ENCODE assay signal across 27 cellular contexts in genomic region chr12:52300796-52301691, GRCh38. TPM values are rescaled to one million over a fixed set of nuclear protein-coding genes. Genes with fewer than 3 reads are reported as not detected.
DNase-seq lines count a peak whose midpoint lies in the region; ATAC-seq and TF ChIP-seq lines count a peak whose summit lies in the region.
"Had no signal": no experiment of that assay in that cellular context is flagged by ENCODE, and none has a peak within 500 bp of the region (broad histone marks: within the 10 kb centered on the region; RNA-seq: fewer than 3 reads in every experiment).

No MANE protein-coding gene starts in this region.

- H3K9me3 ChIP-seq in breast epithelium: no peaks in the 10 kb centered on the region
- H3K9me3 ChIP-seq: BLaER1, colonic mucosa, esophagus muscularis mucosa, gastroesophageal sphincter, upper lobe of left lung had no signal

- no peak overlapping the region for H3K4me3 Mint-ChIP-seq in activated naive CD4-positive, alpha-beta T cell treated with anti-CD3 and anti-CD28 coated beads, Interleukin-2, amount 10 ng/mL, durations not matched to agents 7 days and 5 days
- H3K4me3 Mint-ChIP-seq: effector memory CD8-positive, alpha-beta T cell had no signal

- no peak overlapping the region for H3K4me3 ChIP-seq in breast epithelium
- H3K4me3 ChIP-seq: BLaER1, colonic mucosa, esophagus muscularis mucosa, gastroesophageal sphincter, upper lobe of left lung had no signal

- no peak for TF ChIP-seq POLR2A in breast epithelium (IDR thresholded peaks at IDR 0.05)

- intact Hi-C loops in sciatic nerve (cut with DNase I) (no loop called here), breast epithelium (cut with DNase I; ENCODE audit: low total_unique reads) (no loop called here)

- no peaks in the 10 kb centered on the region for H3K4me1 ChIP-seq in breast epithelium
- H3K4me1 ChIP-seq: colonic mucosa, esophagus muscularis mucosa, gastroesophageal sphincter, upper lobe of left lung had no signal

- H3K27ac ChIP-seq in breast epithelium: no peak overlapping the region
- H3K27ac ChIP-seq: BLaER1, colonic mucosa, esophagus muscularis mucosa, gastroesophageal sphincter, upper lobe of left lung had no signal

- no peaks in the 10 kb centered on the region for H3K27me3 ChIP-seq in breast epithelium
- H3K27me3 ChIP-seq: BLaER1, colonic mucosa, esophagus muscularis mucosa, upper lobe of left lung had no signal

- H3K27me3 Mint-ChIP-seq in activated naive CD4-positive, alpha-beta T cell treated with anti-CD3 and anti-CD28 coated beads, Interleukin-2, amount 10 ng/mL, durations not matched to agents 7 days and 5 days: peaks cover 52% of the 10 kb centered on the region

- H3K4me1 Mint-ChIP-seq in activated naive CD4-positive, alpha-beta T cell treated with anti-CD3 and anti-CD28 coated beads, Interleukin-2, amount 10 ng/mL, durations not matched to agents 7 days and 5 days: peaks cover 15% of the 10 kb centered on the region

- no peaks in the 10 kb centered on the region for H3K36me3 ChIP-seq in breast epithelium
- H3K36me3 ChIP-seq: BLaER1, colonic mucosa, esophagus muscularis mucosa, gastroesophageal sphincter, upper lobe of left lung had no signal

- DNase-seq in activated naive CD4-positive, alpha-beta T cell treated with anti-CD3 and anti-CD28 coated beads, Interleukin-2, amount 10 ng/mL, durations not matched to agents 7 days and 5 days: peak; percentile 11
- DNase-seq in activated naive CD4-positive, alpha-beta T cell treated with Interleukin-2 at 50 U/mL for 16 hours: no peak
- peak; percentile 69 for DNase-seq in iPS-NIHi7 (ENCODE audit: extremely low spot score)
- DNase-seq in sciatic nerve (ENCODE audit: low spot score): peak; percentile 27
- DNase-seq in OCI-M2 (lab: John Stamatoyannopoulos, UW; ENCODE audit: unreplicated experiment): no peak
- no peak for DNase-seq in activated CD8-positive, alpha-beta memory T cell treated with anti-CD3 and anti-CD28 coated beads, Interleukin-2, amount 50 U/mL, for 4 hours
- no peak for DNase-seq in breast epithelium (ENCODE audit: low spot score in 2 of 2)
- DNase-seq: ACHN; activated CD8-positive, alpha-beta memory T cell treated with anti-CD3 and anti-CD28 coated beads for 24 hours; activated T-cell treated with anti-CD3 and anti-CD28 coated beads, Interleukin-2, amount 50 U/mL, for 48 hours; colonic mucosa; COR-L47; effector memory CD8-positive, alpha-beta T cell; KBM-7; NCI-H748 treated with DMSO at 0.1 percent for 48 hours; occipital lobe; retina; SHP77; stimulated activated CD8-positive, alpha-beta memory T cell treated with anti-CD3 and anti-CD28 coated beads, Interleukin-4, amount 100 ng/mL, for 48 hours had no signal

- H3K27ac Mint-ChIP-seq in activated naive CD4-positive, alpha-beta T cell treated with anti-CD3 and anti-CD28 coated beads, Interleukin-2, amount 10 ng/mL, durations not matched to agents 7 days and 5 days: no peak overlapping the region
- H3K27ac Mint-ChIP-seq: activated naive CD4-positive, alpha-beta T cell treated with anti-CD3 and anti-CD28 coated beads, Interleukin-2, amount 50 U/mL, for 72 hours; effector memory CD8-positive, alpha-beta T cell had no signal

- H3K9me3 Mint-ChIP-seq in activated naive CD4-positive, alpha-beta T cell treated with anti-CD3 and anti-CD28 coated beads, Interleukin-2, amount 10 ng/mL, durations not matched to agents 7 days and 5 days: no peaks in the 10 kb centered on the region
- H3K9me3 Mint-ChIP-seq: activated naive CD4-positive, alpha-beta T cell treated with anti-CD3 and anti-CD28 coated beads, Interleukin-2, amount 50 U/mL, for 72 hours; effector memory CD8-positive, alpha-beta T cell had no signal

- H3K36me3 Mint-ChIP-seq in activated naive CD4-positive, alpha-beta T cell treated with anti-CD3 and anti-CD28 coated beads, Interleukin-2, amount 10 ng/mL, durations not matched to agents 7 days and 5 days: no peaks in the 10 kb centered on the region
- H3K36me3 Mint-ChIP-seq: activated naive CD4-positive, alpha-beta T cell treated with anti-CD3 and anti-CD28 coated beads, Interleukin-2, amount 50 U/mL, for 72 hours had no signal

- no peak for ATAC-seq in sciatic nerve
- ATAC-seq: activated naive CD4-positive, alpha-beta T cell treated with anti-CD3 and anti-CD28 coated beads, Interleukin-2, amount 50 U/mL, for 72 hours; effector memory CD8-positive, alpha-beta T cell; gastroesophageal sphincter had no signal

- TF ChIP-seq CTCF in breast epithelium (IDR thresholded peaks at IDR 0.05): no peak

- CTCF ChIA-PET in activated naive CD4-positive, alpha-beta T cell treated with anti-CD3 and anti-CD28 coated beads, Interleukin-2, amount 10 ng/mL, durations not matched to agents 7 days and 5 days (lab: Charles Lee): no interaction called here

TF ChIP-seq in PFSK-1, 5 proteins besides CTCF, POLR2A, EP300 and RAD21:
- TF ChIP-seq SIN3A (IDR thresholded peaks at IDR 0.05; ENCODE audit: borderline replicate concordance, insufficient read depth, low read length): no peak
- TF ChIP-seq FOXP2 (optimal IDR thresholded peaks at IDR 0.05; ENCODE audit: borderline replicate concordance, extremely low read depth, extremely low read length, insufficient read depth): no peak
- TF ChIP-seq REST (IDR thresholded peaks at IDR 0.05; ENCODE audit: insufficient read depth in 1 of 2, low read depth in 2 of 2, low read length in 2 of 2): peak; percentile 84 to 94
- no peak for TF ChIP-seq TAF1 (IDR thresholded peaks at IDR 0.05; ENCODE audit: borderline replicate concordance, insufficient read depth, low read length)
- TF ChIP-seq POLR2AphosphoS5 (IDR thresholded peaks at IDR 0.05; ENCODE audit: low read depth, low read length): no peak

RNA-seq across cellular contexts. Expression of gene KRT81, which starts 9.7 kb away (rescaled TPM):
- 1.6 TPM for polyA plus RNA-seq in PFSK-1 (2012; ENCODE audit: insufficient read length, low read depth)
- not detected for total RNA-seq in sciatic nerve
- 10 to 100 TPM in 1 of 3 donors, 1 to 10 TPM in 1, not detected in 1; 3.6 to 29.9 TPM for total RNA-seq in breast epithelium
- total RNA-seq: activated naive CD4-positive, alpha-beta T cell treated with anti-CD3 and anti-CD28 coated beads, Interleukin-2, amount 50 U/mL, for 72 hours; occipital lobe had no signal

RNA-seq across cellular contexts. Expression of gene KRT83, which starts 20.2 kb away (rescaled TPM):
- polyA plus RNA-seq in PFSK-1 (2012; ENCODE audit: insufficient read length, low read depth): not detected
- total RNA-seq in sciatic nerve (not detected), breast epithelium (under 1 TPM in 2 of 3 donors, not detected in 1; 0.33 to 0.59 TPM)
- total RNA-seq: activated naive CD4-positive, alpha-beta T cell treated with anti-CD3 and anti-CD28 coated beads, Interleukin-2, amount 50 U/mL, for 72 hours; colonic mucosa; Daoy; esophagus muscularis mucosa; gastroesophageal sphincter; kidney epithelial cell; occipital lobe; upper lobe of left lung had no signal

RNA-seq across cellular contexts. Expression of gene KRT86, which starts 26.6 kb away (rescaled TPM):
- 0.43 TPM for polyA plus RNA-seq in PFSK-1 (2012; ENCODE audit: insufficient read length, low read depth)
- total RNA-seq in sciatic nerve (0.45 TPM), breast epithelium (1 to 10 TPM in 1 of 3 donors, under 1 TPM in 1, not detected in 1; 0.66 to 2.2 TPM)

Comparison
In these comparisons a context has a peak if more than half of its experiments do, and no peak if none do; other contexts are left out.
1. DNase-seq: peak in activated naive CD4-positive, alpha-beta T cell treated with anti-CD3 and anti-CD28 coated beads, Interleukin-2, amount 10 ng/mL, durations not matched to agents 7 days and 5 days (single experiment), iPS-NIHi7 (single experiment) and sciatic nerve (single experiment); none in activated naive CD4-positive, alpha-beta T cell treated with Interleukin-2 at 50 U/mL for 16 hours (single experiment), OCI-M2 (single experiment), activated CD8-positive, alpha-beta memory T cell treated with anti-CD3 and anti-CD28 coated beads, Interleukin-2, amount 50 U/mL, for 4 hours (single experiment) and breast epithelium (0 of 2).